1 cellular context compared by ENCODE assay signal in the genomic region with DNA sequence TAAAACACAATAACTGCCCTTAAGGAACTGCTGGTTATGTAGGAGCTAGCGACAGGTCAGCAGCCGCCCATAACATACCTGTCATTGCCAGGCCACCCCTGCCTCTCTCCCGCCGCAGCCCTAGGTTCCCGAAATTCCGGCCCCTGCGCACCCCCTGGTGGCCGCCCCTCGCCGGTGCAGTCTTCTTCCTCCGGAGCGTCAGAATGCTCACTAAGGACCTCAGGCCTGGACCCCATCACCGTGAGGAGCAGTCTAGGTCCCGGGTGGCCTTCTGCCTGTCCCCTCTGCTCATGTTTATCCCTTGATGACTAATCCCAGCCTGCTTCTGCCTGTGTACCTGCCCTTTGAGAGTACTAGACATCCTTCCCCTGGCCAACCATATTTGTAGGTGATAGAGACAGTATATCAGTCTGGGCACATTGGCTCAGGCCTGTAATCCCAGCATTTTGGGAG.
TF ChIP-seq lines count a peak whose summit lies in the region.

No MANE protein-coding gene starts in this region.

TF ChIP-seq in HepG2, 621 proteins besides CTCF, POLR2A, EP300 and RAD21 (continued from another document and continues in another):
- TF ChIP-seq, protein P1, sequence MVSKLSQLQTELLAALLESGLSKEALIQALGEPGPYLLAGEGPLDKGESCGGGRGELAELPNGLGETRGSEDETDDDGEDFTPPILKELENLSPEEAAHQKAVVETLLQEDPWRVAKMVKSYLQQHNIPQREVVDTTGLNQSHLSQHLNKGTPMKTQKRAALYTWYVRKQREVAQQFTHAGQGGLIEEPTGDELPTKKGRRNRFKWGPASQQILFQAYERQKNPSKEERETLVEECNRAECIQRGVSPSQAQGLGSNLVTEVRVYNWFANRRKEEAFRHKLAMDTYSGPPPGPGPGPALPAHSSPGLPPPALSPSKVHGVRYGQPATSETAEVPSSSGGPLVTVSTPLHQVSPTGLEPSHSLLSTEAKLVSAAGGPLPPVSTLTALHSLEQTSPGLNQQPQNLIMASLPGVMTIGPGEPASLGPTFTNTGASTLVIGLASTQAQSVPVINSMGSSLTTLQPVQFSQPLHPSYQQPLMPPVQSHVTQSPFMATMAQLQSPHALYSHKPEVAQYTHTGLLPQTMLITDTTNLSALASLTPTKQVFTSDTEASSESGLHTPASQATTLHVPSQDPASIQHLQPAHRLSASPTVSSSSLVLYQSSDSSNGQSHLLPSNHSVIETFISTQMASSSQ (IDR thresholded peaks at IDR 0.05; ENCODE audit: low read depth) = no peak
- TF ChIP-seq, protein P1 (CRISPR knock-in tag; IDR thresholded peaks at IDR 0.05; ENCODE audit: borderline replicate concordance) = no peak
- TF ChIP-seq RARA (CRISPR knock-in tag; IDR thresholded peaks at IDR 0.05) = no peak
- no peak for TF ChIP-seq TAF15 (IDR thresholded peaks at IDR 0.05; ENCODE audit: low read depth, low read length, poor library complexity, severe bottlenecking)
- TF ChIP-seq ZNF619 (CRISPR knock-in tag; IDR thresholded peaks at IDR 0.05) = 0 out of 2 replicates have a peak, but pooled peaks have one; percentile 67
- TF ChIP-seq ZMYM3 (CRISPR knock-in tag; IDR thresholded peaks at IDR 0.05) = no peak
- TF ChIP-seq AHR (CRISPR knock-in tag; IDR thresholded peaks at IDR 0.05) = 0 out of 2 replicates have a peak, but pooled peaks have one; percentile 44
- no peak for TF ChIP-seq NAIF1 (CRISPR knock-in tag; IDR thresholded peaks at IDR 0.05; ENCODE audit: borderline replicate concordance)
- TF ChIP-seq FOXC1 (CRISPR knock-in tag; IDR thresholded peaks at IDR 0.05; ENCODE audit: borderline replicate concordance) = 0 out of 2 replicates have a peak, but pooled peaks have one; percentile 20
- 0 out of 2 replicates have a peak, but pooled peaks have one; percentile 47 for TF ChIP-seq ZNF205 (CRISPR knock-in tag; IDR thresholded peaks at IDR 0.05)
- TF ChIP-seq, protein P2, sequence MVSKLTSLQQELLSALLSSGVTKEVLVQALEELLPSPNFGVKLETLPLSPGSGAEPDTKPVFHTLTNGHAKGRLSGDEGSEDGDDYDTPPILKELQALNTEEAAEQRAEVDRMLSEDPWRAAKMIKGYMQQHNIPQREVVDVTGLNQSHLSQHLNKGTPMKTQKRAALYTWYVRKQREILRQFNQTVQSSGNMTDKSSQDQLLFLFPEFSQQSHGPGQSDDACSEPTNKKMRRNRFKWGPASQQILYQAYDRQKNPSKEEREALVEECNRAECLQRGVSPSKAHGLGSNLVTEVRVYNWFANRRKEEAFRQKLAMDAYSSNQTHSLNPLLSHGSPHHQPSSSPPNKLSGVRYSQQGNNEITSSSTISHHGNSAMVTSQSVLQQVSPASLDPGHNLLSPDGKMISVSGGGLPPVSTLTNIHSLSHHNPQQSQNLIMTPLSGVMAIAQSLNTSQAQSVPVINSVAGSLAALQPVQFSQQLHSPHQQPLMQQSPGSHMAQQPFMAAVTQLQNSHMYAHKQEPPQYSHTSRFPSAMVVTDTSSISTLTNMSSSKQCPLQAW (CRISPR knock-in tag; IDR thresholded peaks at IDR 0.05) = peak; percentile 80; the same call in 1 of the 2 replicates
- peak; percentile 63; the same call in 1 of the 2 replicates for TF ChIP-seq RXRA (CRISPR knock-in tag; IDR thresholded peaks at IDR 0.05)
- TF ChIP-seq, protein P3, sequence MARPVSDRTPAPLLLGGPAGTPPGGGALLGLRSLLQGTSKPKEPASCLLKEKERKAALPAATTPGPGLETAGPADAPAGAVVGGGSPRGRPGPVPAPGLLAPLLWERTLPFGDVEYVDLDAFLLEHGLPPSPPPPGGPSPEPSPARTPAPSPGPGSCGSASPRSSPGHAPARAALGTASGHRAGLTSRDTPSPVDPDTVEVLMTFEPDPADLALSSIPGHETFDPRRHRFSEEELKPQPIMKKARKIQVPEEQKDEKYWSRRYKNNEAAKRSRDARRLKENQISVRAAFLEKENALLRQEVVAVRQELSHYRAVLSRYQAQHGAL (CRISPR knock-in tag; IDR thresholded peaks at IDR 0.05; ENCODE audit: not compliant biosample characterization) = no peak
- TF ChIP-seq ZBTB1 (CRISPR knock-in tag; IDR thresholded peaks at IDR 0.05; ENCODE audit: borderline replicate concordance) = no peak
- TF ChIP-seq ERF (CRISPR knock-in tag; IDR thresholded peaks at IDR 0.05) = no peak
- TF ChIP-seq, protein P4, sequence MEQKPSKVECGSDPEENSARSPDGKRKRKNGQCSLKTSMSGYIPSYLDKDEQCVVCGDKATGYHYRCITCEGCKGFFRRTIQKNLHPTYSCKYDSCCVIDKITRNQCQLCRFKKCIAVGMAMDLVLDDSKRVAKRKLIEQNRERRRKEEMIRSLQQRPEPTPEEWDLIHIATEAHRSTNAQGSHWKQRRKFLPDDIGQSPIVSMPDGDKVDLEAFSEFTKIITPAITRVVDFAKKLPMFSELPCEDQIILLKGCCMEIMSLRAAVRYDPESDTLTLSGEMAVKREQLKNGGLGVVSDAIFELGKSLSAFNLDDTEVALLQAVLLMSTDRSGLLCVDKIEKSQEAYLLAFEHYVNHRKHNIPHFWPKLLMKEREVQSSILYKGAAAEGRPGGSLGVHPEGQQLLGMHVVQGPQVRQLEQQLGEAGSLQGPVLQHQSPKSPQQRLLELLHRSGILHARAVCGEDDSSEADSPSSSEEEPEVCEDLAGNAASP (CRISPR knock-in tag; IDR thresholded peaks at IDR 0.05; ENCODE audit: borderline replicate concordance) = 0 out of 2 replicates have a peak, but pooled peaks have one; percentile 59
- TF ChIP-seq, protein P5, sequence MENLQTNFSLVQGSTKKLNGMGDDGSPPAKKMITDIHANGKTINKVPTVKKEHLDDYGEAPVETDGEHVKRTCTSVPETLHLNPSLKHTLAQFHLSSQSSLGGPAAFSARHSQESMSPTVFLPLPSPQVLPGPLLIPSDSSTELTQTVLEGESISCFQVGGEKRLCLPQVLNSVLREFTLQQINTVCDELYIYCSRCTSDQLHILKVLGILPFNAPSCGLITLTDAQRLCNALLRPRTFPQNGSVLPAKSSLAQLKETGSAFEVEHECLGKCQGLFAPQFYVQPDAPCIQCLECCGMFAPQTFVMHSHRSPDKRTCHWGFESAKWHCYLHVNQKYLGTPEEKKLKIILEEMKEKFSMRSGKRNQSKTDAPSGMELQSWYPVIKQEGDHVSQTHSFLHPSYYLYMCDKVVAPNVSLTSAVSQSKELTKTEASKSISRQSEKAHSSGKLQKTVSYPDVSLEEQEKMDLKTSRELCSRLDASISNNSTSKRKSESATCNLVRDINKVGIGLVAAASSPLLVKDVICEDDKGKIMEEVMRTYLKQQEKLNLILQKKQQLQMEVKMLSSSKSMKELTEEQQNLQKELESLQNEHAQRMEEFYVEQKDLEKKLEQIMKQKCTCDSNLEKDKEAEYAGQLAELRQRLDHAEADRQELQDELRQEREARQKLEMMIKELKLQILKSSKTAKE (CRISPR knock-in tag; IDR thresholded peaks at IDR 0.05; ENCODE audit: borderline replicate concordance) = no peak
- TF ChIP-seq ZNF260 (CRISPR knock-in tag; IDR thresholded peaks at IDR 0.05; ENCODE audit: borderline replicate concordance, low read depth) = no peak
- TF ChIP-seq, protein P6, sequence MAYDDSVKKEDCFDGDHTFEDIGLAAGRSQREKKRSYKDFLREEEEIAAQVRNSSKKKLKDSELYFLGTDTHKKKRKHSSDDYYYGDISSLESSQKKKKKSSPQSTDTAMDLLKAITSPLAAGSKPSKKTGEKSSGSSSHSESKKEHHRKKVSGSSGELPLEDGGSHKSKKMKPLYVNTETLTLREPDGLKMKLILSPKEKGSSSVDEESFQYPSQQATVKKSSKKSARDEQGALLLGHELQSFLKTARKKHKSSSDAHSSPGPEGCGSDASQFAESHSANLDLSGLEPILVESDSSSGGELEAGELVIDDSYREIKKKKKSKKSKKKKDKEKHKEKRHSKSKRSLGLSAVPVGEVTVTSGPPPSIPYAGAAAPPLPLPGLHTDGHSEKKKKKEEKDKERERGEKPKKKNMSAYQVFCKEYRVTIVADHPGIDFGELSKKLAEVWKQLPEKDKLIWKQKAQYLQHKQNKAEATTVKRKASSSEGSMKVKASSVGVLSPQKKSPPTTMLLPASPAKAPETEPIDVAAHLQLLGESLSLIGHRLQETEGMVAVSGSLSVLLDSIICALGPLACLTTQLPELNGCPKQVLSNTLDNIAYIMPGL (CRISPR knock-in tag; IDR thresholded peaks at IDR 0.05; ENCODE audit: borderline replicate concordance in 1 of 2, low read depth in 1 of 2) = peak in 1 of 2 experiments; percentile 84; a peak in 2 of 4 replicates
- TF ChIP-seq ZNF501 (CRISPR knock-in tag; IDR thresholded peaks at IDR 0.05) = peak; percentile 95
- TF ChIP-seq ZNF333 (CRISPR knock-in tag; IDR thresholded peaks at IDR 0.05; ENCODE audit: borderline replicate concordance) = no peak
- TF ChIP-seq, protein P7, sequence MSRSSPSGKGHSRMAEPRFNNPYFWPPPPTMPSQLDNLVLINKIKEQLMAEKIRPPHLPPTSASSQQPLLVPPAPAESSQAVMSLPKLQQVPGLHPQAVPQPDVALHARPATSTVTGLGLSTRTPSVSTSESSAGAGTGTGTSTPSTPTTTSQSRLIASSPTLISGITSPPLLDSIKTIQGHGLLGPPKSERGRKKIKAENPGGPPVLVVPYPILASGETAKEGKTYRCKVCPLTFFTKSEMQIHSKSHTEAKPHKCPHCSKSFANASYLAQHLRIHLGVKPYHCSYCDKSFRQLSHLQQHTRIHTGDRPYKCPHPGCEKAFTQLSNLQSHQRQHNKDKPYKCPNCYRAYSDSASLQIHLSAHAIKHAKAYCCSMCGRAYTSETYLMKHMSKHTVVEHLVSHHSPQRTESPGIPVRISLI (CRISPR knock-in tag; IDR thresholded peaks at IDR 0.05; ENCODE audit: borderline replicate concordance) = no peak
- no peak for TF ChIP-seq ZNF282 (IDR thresholded peaks at IDR 0.05; ENCODE audit: partially characterized antibody)
- TF ChIP-seq ISX (CRISPR knock-in tag; conservative IDR thresholded peaks at IDR 0.05) = no peak
- TF ChIP-seq, protein P8, sequence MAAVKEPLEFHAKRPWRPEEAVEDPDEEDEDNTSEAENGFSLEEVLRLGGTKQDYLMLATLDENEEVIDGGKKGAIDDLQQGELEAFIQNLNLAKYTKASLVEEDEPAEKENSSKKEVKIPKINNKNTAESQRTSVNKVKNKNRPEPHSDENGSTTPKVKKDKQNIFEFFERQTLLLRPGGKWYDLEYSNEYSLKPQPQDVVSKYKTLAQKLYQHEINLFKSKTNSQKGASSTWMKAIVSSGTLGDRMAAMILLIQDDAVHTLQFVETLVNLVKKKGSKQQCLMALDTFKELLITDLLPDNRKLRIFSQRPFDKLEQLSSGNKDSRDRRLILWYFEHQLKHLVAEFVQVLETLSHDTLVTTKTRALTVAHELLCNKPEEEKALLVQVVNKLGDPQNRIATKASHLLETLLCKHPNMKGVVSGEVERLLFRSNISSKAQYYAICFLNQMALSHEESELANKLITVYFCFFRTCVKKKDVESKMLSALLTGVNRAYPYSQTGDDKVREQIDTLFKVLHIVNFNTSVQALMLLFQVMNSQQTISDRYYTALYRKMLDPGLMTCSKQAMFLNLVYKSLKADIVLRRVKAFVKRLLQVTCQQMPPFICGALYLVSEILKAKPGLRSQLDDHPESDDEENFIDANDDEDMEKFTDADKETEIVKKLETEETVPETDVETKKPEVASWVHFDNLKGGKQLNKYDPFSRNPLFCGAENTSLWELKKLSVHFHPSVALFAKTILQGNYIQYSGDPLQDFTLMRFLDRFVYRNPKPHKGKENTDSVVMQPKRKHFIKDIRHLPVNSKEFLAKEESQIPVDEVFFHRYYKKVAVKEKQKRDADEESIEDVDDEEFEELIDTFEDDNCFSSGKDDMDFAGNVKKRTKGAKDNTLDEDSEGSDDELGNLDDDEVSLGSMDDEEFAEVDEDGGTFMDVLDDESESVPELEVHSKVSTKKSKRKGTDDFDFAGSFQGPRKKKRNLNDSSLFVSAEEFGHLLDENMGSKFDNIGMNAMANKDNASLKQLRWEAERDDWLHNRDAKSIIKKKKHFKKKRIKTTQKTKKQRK (IDR thresholded peaks at IDR 0.05; ENCODE audit: low read length) = no peak
- peak; percentile 57; the same call in 1 of the 2 replicates for TF ChIP-seq ZNF788 (CRISPR knock-in tag; IDR thresholded peaks at IDR 0.05; ENCODE audit: borderline replicate concordance)
- TF ChIP-seq, protein P9, sequence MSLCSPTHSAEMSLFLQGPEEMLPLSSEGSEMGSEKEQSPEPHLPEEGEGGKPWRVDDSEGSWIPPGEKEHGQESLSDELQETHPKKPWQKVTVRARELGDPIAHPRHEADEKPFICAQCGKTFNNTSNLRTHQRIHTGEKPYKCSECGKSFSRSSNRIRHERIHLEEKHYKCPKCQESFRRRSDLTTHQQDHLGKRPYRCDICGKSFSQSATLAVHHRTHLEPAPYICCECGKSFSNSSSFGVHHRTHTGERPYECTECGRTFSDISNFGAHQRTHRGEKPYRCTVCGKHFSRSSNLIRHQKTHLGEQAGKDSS (CRISPR knock-in tag; IDR thresholded peaks at IDR 0.05; ENCODE audit: borderline replicate concordance, low read depth) = no peak
- TF ChIP-seq ZKSCAN8 (CRISPR knock-in tag; IDR thresholded peaks at IDR 0.05; ENCODE audit: borderline replicate concordance) = 0 out of 2 replicates have a peak, but pooled peaks have one; percentile 33
- TF ChIP-seq, protein P10, sequence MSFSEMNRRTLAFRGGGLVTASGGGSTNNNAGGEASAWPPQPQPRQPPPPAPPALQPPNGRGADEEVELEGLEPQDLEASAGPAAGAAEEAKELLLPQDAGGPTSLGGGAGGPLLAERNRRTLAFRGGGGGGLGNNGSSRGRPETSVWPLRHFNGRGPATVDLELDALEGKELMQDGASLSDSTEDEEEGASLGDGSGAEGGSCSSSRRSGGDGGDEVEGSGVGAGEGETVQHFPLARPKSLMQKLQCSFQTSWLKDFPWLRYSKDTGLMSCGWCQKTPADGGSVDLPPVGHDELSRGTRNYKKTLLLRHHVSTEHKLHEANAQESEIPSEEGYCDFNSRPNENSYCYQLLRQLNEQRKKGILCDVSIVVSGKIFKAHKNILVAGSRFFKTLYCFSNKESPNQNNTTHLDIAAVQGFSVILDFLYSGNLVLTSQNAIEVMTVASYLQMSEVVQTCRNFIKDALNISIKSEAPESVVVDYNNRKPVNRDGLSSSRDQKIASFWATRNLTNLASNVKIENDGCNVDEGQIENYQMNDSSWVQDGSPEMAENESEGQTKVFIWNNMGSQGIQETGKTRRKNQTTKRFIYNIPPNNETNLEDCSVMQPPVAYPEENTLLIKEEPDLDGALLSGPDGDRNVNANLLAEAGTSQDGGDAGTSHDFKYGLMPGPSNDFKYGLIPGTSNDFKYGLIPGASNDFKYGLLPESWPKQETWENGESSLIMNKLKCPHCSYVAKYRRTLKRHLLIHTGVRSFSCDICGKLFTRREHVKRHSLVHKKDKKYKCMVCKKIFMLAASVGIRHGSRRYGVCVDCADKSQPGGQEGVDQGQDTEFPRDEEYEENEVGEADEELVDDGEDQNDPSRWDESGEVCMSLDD (CRISPR knock-in tag; IDR thresholded peaks at IDR 0.05; ENCODE audit: borderline replicate concordance) = no peak
- TF ChIP-seq SNAPC2 (CRISPR knock-in tag; IDR thresholded peaks at IDR 0.05) = no peak
- no peak for TF ChIP-seq ZNF709 (CRISPR knock-in tag; IDR thresholded peaks at IDR 0.05)
- no peak for TF ChIP-seq HCFC1 (IDR thresholded peaks at IDR 0.05; ENCODE audit: low read depth, low read length)
